14 cellular contexts compared by ENCODE assay signal in genomic region chr1:184889902-184890301, GRCh38.
DNase-seq lines count a peak whose midpoint lies in the region; ATAC-seq and TF ChIP-seq lines count a peak whose summit lies in the region.
"Had no signal": no experiment of that assay in that cellular context is flagged by ENCODE, and none has a peak within 500 bp of the region (broad histone marks: within the 10 kb centered on the region; RNA-seq: fewer than 3 reads in every experiment).

No MANE protein-coding gene starts in this region.

- H3K27ac ChIP-seq in muscle layer of colon (ENCODE audit: low read depth, low read length): peak overlapping the region; percentile 21
- H3K27ac ChIP-seq: brain microvascular endothelial cell had no signal

- H3K4me3 Mint-ChIP-seq in stimulated activated naive CD8-positive, alpha-beta T cell treated with anti-CD3 and anti-CD28 coated beads, Interleukin-15, amount 100 ng/mL, for 72 hours: peak overlapping the region in 1 of 2 donors; percentile 49
- H3K4me3 Mint-ChIP-seq: stimulated activated memory B cell treated with anti-CD40 and anti-IgM and Interleukin-4, amounts not matched to agents 10 μg/mL and 1 μg/mL and 100 μg/mL, for 72 hours had no signal

- no peak for TF ChIP-seq CTCF in astrocyte of the spinal cord (IDR thresholded peaks at IDR 0.05; ENCODE audit: low read depth, low read length)

- H3K27ac Mint-ChIP-seq in stimulated activated naive CD8-positive, alpha-beta T cell treated with anti-CD3 and anti-CD28 coated beads, Interleukin-15, amount 100 ng/mL, for 72 hours: no peak overlapping the region
- H3K27ac Mint-ChIP-seq: stimulated activated memory B cell treated with anti-CD40 and anti-IgM and Interleukin-4, amounts not matched to agents 10 μg/mL and 1 μg/mL and 100 μg/mL, for 72 hours had no signal

- H3K27me3 Mint-ChIP-seq in stimulated activated naive CD8-positive, alpha-beta T cell treated with anti-CD3 and anti-CD28 coated beads, Interleukin-15, amount 100 ng/mL, for 72 hours: peaks cover 24% of the 10 kb centered on the region
- H3K27me3 Mint-ChIP-seq: stimulated activated memory B cell treated with anti-CD40 and anti-IgM and Interleukin-4, amounts not matched to agents 10 μg/mL and 1 μg/mL and 100 μg/mL, for 72 hours had no signal

- no peak overlapping the region for H3K4me3 ChIP-seq in astrocyte of the spinal cord (ENCODE audit: low read depth, low read length)
- H3K4me3 ChIP-seq in muscle layer of colon (ENCODE audit: low read depth in 1 of 2, low read length in 2 of 2): peak overlapping the region in 1 of 2 donors; percentile 10

- no peaks in the 10 kb centered on the region for H3K9me3 Mint-ChIP-seq in stimulated activated naive CD8-positive, alpha-beta T cell treated with anti-CD3 and anti-CD28 coated beads, Interleukin-15, amount 100 ng/mL, for 72 hours
- H3K9me3 Mint-ChIP-seq: stimulated activated memory B cell treated with anti-CD40 and anti-IgM and Interleukin-4, amounts not matched to agents 10 μg/mL and 1 μg/mL and 100 μg/mL, for 72 hours had no signal

- ATAC-seq in stimulated activated naive CD8-positive, alpha-beta T cell treated with anti-CD3 and anti-CD28 coated beads, Interleukin-15, Interleukin-2, amounts not matched to agents 100 U/mL and 50 U/mL, for 24 hours: peak; percentile 50
- no peak for ATAC-seq in stimulated activated naive CD8-positive, alpha-beta T cell treated with anti-CD3 and anti-CD28 coated beads, Interleukin-15, amount 100 ng/mL, for 72 hours
- no peak for ATAC-seq in HG02798 (IDR thresholded peaks at IDR 0.05; ENCODE audit: poor library complexity, unreplicated experiment)
- ATAC-seq: stimulated activated memory B cell treated with anti-CD40 and anti-IgM and Interleukin-4, amounts not matched to agents 10 μg/mL and 1 μg/mL and 100 μg/mL, for 72 hours had no signal

- no peaks in the 10 kb centered on the region for H3K27me3 ChIP-seq in muscle layer of colon (ENCODE audit: control insufficient read depth in 1 of 2, insufficient read depth in 2 of 2, low read length in 2 of 2)
- H3K27me3 ChIP-seq: brain microvascular endothelial cell had no signal

- peaks cover 36% of the 10 kb centered on the region for H3K4me1 Mint-ChIP-seq in stimulated activated naive CD8-positive, alpha-beta T cell treated with anti-CD3 and anti-CD28 coated beads, Interleukin-15, amount 100 ng/mL, for 72 hours

- in situ Hi-C loops in astrocyte of the spinal cord (cut with HindIII; ENCODE audit: low sequenced_read_pairs): no loop called here

- no peak overlapping the region for H3K9ac ChIP-seq in muscle layer of colon (ENCODE audit: low read length)

- no peak for DNase-seq in stimulated activated naive CD8-positive, alpha-beta T cell treated with anti-CD3 and anti-CD28 coated beads, Interleukin-15, Interleukin-2, amounts not matched to agents 100 U/mL and 50 U/mL, for 24 hours
- no peak for DNase-seq in stimulated activated naive CD8-positive, alpha-beta T cell treated with anti-CD3 and anti-CD28 coated beads, Interleukin-15, amount 100 ng/mL, for 72 hours
- DNase-seq in astrocyte of the spinal cord (ENCODE audit: low read depth, low spot score) (peak; percentile 25), globus pallidus (ENCODE audit: low spot score) (no peak), NCI-H187 (lab: John Stamatoyannopoulos, UW) (no peak)
- no peak for DNase-seq in stimulated activated CD4-positive, alpha-beta T cell treated with anti-CD3 and anti-CD28 coated beads, Interleukin-2, amount 100 ng/mL, for 48 hours
- DNase-seq: AML-193, islet precursor cell, NCI-H1417, SW 1271 had no signal

- H3K4me1 ChIP-seq in muscle layer of colon (ENCODE audit: insufficient read depth, low read length): peaks cover 54% of the 10 kb centered on the region

- no peaks in the 10 kb centered on the region for H3K9me3 ChIP-seq in muscle layer of colon (ENCODE audit: low read length)

- peaks cover 16% of the 10 kb centered on the region for H3K36me3 ChIP-seq in muscle layer of colon (ENCODE audit: insufficient read depth, low read length)
- H3K36me3 ChIP-seq: brain microvascular endothelial cell had no signal
